ENCODE assay signal across 15 cellular contexts in genomic region chr4:185508162-185508561, GRCh38. TPM values are rescaled to one million over a fixed set of nuclear protein-coding genes. Genes with fewer than 3 reads are reported as not detected.
DNase-seq lines count a peak whose midpoint lies in the region; ATAC-seq and TF ChIP-seq lines count a peak whose summit lies in the region.
"Had no signal": no experiment of that assay in that cellular context is flagged by ENCODE, and none has a peak within 500 bp of the region (broad histone marks: within the 10 kb centered on the region; RNA-seq: fewer than 3 reads in every experiment).

No MANE protein-coding gene starts in this region.

- DNase-seq in COLO668 (lab: John Stamatoyannopoulos, UW; ENCODE audit: unreplicated experiment), result peak; percentile 59
- DNase-seq in M059J (ENCODE audit: low read depth), result peak; percentile 4
- peak; percentile 38 for DNase-seq in NCI-H748 treated with DMSO at 0.1 percent for 48 hours (lab: John Stamatoyannopoulos, UW)
- DNase-seq in left kidney (ENCODE audit: low read depth, low spot score), result peak; percentile 90
- DNase-seq in COLO829 (ENCODE audit: low spot score), result no peak
- DNase-seq in AML-193 (lab: John Stamatoyannopoulos, UW), result no peak
- DNase-seq in coronary artery (ENCODE audit: low spot score), result no peak
- DNase-seq: ACHN; activated CD4-positive, alpha-beta T cell treated with anti-CD3 and anti-CD28 coated beads, Interleukin-2, amount 10 ng/mL, durations not matched to agents 7 days and 5 days; brain microvascular endothelial cell; Caco-2; effector memory CD4-positive, alpha-beta T cell had no signal

- H3K27ac ChIP-seq in coronary artery, result peak overlapping the region in 1 of 2 donors; percentile 33
- H3K27ac ChIP-seq: brain microvascular endothelial cell, tibial nerve had no signal

- TF ChIP-seq CTCF in coronary artery (IDR thresholded peaks at IDR 0.05), result no peak

- no peak overlapping the region for H3K4me3 ChIP-seq in coronary artery
- H3K4me3 ChIP-seq: tibial nerve had no signal

- no peak for ATAC-seq in HG03442 (IDR thresholded peaks at IDR 0.05; ENCODE audit: unreplicated experiment)

RNA-seq across cellular contexts. Expression of gene PDLIM3, which starts 27.1 kb away (rescaled TPM):
- 7.4 and 14.5 TPM in 2 replicates for total RNA-seq in M059J (2014; rRNA removed; shearing (Covaris generic))
- total RNA-seq: activated CD4-positive, alpha-beta T cell treated with anti-CD3 and anti-CD28 coated beads, Interleukin-2, amount 10 ng/mL, durations not matched to agents 7 days and 5 days; T-helper 2 cell treated with Interferon-gamma antibody and Interleukin-4, amounts not matched to agents 100 ng/mL and 5 ng/mL, for 36 hours had no signal

RNA-seq across cellular contexts. Expression of gene CCDC110, which starts 36.6 kb away (rescaled TPM):
- 1.7 TPM in 1 of 2 replicates, not detected in the other for total RNA-seq in M059J (2014; rRNA removed; shearing (Covaris generic))
- total RNA-seq: activated CD4-positive, alpha-beta T cell treated with anti-CD3 and anti-CD28 coated beads, Interleukin-2, amount 10 ng/mL, durations not matched to agents 7 days and 5 days; Caco-2; T-helper 2 cell treated with Interferon-gamma antibody and Interleukin-4, amounts not matched to agents 100 ng/mL and 5 ng/mL, for 36 hours had no signal

Comparison
In these comparisons a context has a peak if more than half of its experiments do, and no peak if none do; other contexts are left out.
1. DNase-seq: peak in COLO668 (single experiment), M059J (single experiment), NCI-H748 treated with DMSO at 0.1 percent for 48 hours (single experiment) and left kidney (single experiment); none in COLO829 (single experiment), AML-193 (0 of 2) and coronary artery (single experiment).